10 cellular contexts compared by ENCODE assay signal in the genomic region with DNA sequence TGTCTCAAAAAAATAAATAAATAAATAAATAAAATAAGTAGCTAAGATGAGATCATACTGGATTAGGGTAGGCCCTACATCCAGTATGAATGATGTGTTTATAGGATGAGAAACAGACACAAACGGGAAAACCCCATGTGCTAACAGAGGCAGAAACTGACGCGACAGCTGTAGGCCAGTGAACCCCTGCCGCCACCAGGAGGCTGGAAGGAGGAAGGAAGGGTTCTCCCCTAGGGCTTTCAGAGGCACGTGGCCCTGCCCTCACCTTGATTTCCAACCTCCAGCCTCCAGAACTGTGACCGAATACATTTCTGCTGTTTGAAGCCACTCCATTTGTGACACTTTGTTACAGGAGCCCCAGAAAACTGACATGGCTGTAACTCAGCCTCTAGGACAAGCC. TPM values are rescaled to one million over a fixed set of nuclear protein-coding genes. Genes with fewer than 3 reads are reported as not detected.
DNase-seq lines count a peak whose midpoint lies in the region; ATAC-seq and TF ChIP-seq lines count a peak whose summit lies in the region.
"Had no signal": no experiment of that assay in that cellular context is flagged by ENCODE, and none has a peak within 500 bp of the region (broad histone marks: within the 10 kb centered on the region; RNA-seq: fewer than 3 reads in every experiment).

No MANE protein-coding gene starts in this region.

- H3F3A ChIP-seq in PC-3 (ENCODE audit: low read length, unreplicated experiment): no peaks in the 10 kb centered on the region

- H3K27me3 ChIP-seq in BLaER1 (no peaks in the 10 kb centered on the region), PC-3 (ENCODE audit: low read length) (no peaks in the 10 kb centered on the region)

- no peak overlapping the region for H2AFZ ChIP-seq in PC-3 (ENCODE audit: low read length)

- TF ChIP-seq CTCF in GM12864 (IDR thresholded peaks at IDR 0.05; ENCODE audit: low read depth, low read length, missing control alignments) (peak; percentile 45), PC-3 (conservative IDR thresholded peaks at IDR 0.05; ENCODE audit: low read depth, low read length) (peak; percentile 43), CD14-positive monocyte (IDR thresholded peaks at IDR 0.05) (no peak)

- H3K27me3 Mint-ChIP-seq in CD14-positive monocyte (ENCODE audit: low read depth in 3 of 3): peaks cover 1 to 6% (median 3%) of the 10 kb centered on the region in 3 donors

- no peak overlapping the region for H3K4me3 Mint-ChIP-seq in CD14-positive monocyte

- H3K36me3 ChIP-seq in BLaER1 (no peaks in the 10 kb centered on the region), PC-3 (ENCODE audit: low read depth, low read length) (no peaks in the 10 kb centered on the region)

- peaks cover 37% of the 10 kb centered on the region for H3K4me1 ChIP-seq in BLaER1
- peaks cover 22% of the 10 kb centered on the region for H3K4me1 ChIP-seq in PC-3 (ENCODE audit: insufficient read depth, low read length)

- no peaks in the 10 kb centered on the region for H3K9me2 ChIP-seq in PC-3 (replicated peaks; ENCODE audit: low read length)

- H3K9me3 Mint-ChIP-seq in CD14-positive monocyte: no peaks in the 10 kb centered on the region

- H3K79me2 ChIP-seq in PC-3 (ENCODE audit: low read length): no peaks in the 10 kb centered on the region

- POLR2A ChIA-PET in PC-3 (lab: Charles Lee; ENCODE audit: unreplicated experiment): interaction anchor here (0.7 kb wide), 1 partner anchor 65 kb away, joined by 3 read pairs; no protein-coding TSS in a partner anchor

- intact Hi-C loops in PC-3 (cut with micrococcal nuclease) (no loop called here), CD14-positive monocyte (cut with micrococcal nuclease) (no loop called here)

- ATAC-seq in PC-3 (peak; percentile 27), GM18502 (IDR thresholded peaks at IDR 0.05; ENCODE audit: poor library complexity, unreplicated experiment) (no peak), HG02798 (IDR thresholded peaks at IDR 0.05; ENCODE audit: poor library complexity, unreplicated experiment) (no peak)

- DNase-seq in GM12864 (ENCODE audit: low read depth): no peak
- DNase-seq in PC-3: peak; percentile 18
- DNase-seq in germinal center (ENCODE audit: low spot score): peak; percentile 41
- DNase-seq in NCI-H1436 treated with DMSO at 0.1 percent for 48 hours (lab: John Stamatoyannopoulos, UW): no peak
- no peak for DNase-seq in CD14-positive monocyte (ENCODE audit: low spot score)
- DNase-seq: EL had no signal

- no peak overlapping the region for H3K9ac ChIP-seq in BLaER1
- no peak overlapping the region for H3K9ac ChIP-seq in PC-3 (ENCODE audit: low read length)

- H3K36me3 Mint-ChIP-seq in CD14-positive monocyte: no peaks in the 10 kb centered on the region

- H4K20me1 ChIP-seq in BLaER1 (no peaks in the 10 kb centered on the region), PC-3 (ENCODE audit: low read length) (no peaks in the 10 kb centered on the region)

- H3K4me2 ChIP-seq in BLaER1 (peak overlapping the region; percentile 51), PC-3 (ENCODE audit: low read length) (no peak overlapping the region)

- H3K4me1 Mint-ChIP-seq in CD14-positive monocyte: no peaks in the 10 kb centered on the region

- H3K4me3 ChIP-seq in BLaER1 (no peak overlapping the region), GM12864 (ENCODE audit: low read depth, low read length) (no peak overlapping the region), PC-3 (ENCODE audit: low read length) (no peak overlapping the region)

- H3K27ac ChIP-seq in BLaER1 (0 out of 2 replicates have a peak overlapping the region, but pooled peaks have one; percentile 47), PC-3 (ENCODE audit: low read length) (no peak overlapping the region)
- H3K27ac ChIP-seq: epithelial cell of prostate had no signal

- CTCF ChIA-PET in PC-3 (lab: Charles Lee): no interaction called here

- H3K27ac Mint-ChIP-seq in CD14-positive monocyte: no peak overlapping the region

- BruUV-seq in PC-3 (replicated peaks; lab: Mats Ljungman, UMichigan): no TSS peak

- H3K9me3 ChIP-seq in BLaER1 (no peaks in the 10 kb centered on the region), PC-3 (ENCODE audit: low read length) (no peaks in the 10 kb centered on the region)

RNA-seq across cellular contexts. Expression of gene CHD5, which starts 38.5 kb away (rescaled TPM):
- total RNA-seq in PC-3 (2014; rRNA removed): 0.55 and 2.8 TPM in 2 replicates
- not detected for polyA plus RNA-seq in CD14-positive monocyte

RNA-seq across cellular contexts. Expression of gene RPL22, which starts 57.8 kb away (rescaled TPM):
- total RNA-seq in PC-3 (2014; rRNA removed): 283 and 297 TPM in 2 replicates
- polyA plus RNA-seq in CD14-positive monocyte: 10 to 100 TPM; 65.6 to 97.2 TPM

Comparison
In these comparisons a context has a peak if more than half of its experiments do, and no peak if none do; other contexts are left out.
1. DNase-seq: peak in PC-3 (single experiment) and germinal center (single experiment); none in GM12864 (single experiment), NCI-H1436 treated with DMSO at 0.1 percent for 48 hours (single experiment) and CD14-positive monocyte (single experiment).